ENCODE assay signal across 15 cellular contexts in the genomic region with DNA sequence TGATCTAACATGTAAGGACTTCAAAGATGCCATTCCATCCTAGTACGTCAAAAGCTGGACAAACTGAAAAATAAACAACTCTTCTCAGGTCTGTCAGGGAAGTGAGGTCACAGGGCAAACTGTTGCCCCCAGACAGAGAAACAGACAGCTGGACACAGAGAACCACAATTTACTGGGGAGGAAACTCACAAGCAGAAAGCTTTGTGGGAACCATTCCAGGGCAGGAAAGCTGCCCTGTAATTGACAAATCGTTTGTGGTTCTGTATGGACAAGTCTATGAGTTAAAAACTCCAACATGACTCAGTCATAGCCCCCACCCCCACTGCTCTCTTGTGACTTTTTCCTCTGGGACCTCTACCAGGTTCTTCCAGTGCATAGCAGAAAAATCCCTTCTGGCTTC. TPM values are rescaled to one million over a fixed set of nuclear protein-coding genes. Genes with fewer than 3 reads are reported as not detected.
DNase-seq lines count a peak whose midpoint lies in the region; ATAC-seq and TF ChIP-seq lines count a peak whose summit lies in the region.
"Had no signal": no experiment of that assay in that cellular context is flagged by ENCODE, and none has a peak within 500 bp of the region (broad histone marks: within the 10 kb centered on the region; RNA-seq: fewer than 3 reads in every experiment).

No MANE protein-coding gene starts in this region.

- peak overlapping the region; percentile 38 for H3K27ac ChIP-seq in vagina
- H3K27ac ChIP-seq in upper lobe of right lung, result no peak overlapping the region
- H3K27ac ChIP-seq: A549, parathyroid adenoma, thyroid gland had no signal

- H3K4me1 ChIP-seq in vagina, result no peaks in the 10 kb centered on the region
- H3K4me1 ChIP-seq in upper lobe of right lung, result no peaks in the 10 kb centered on the region
- H3K4me1 ChIP-seq: A549, parathyroid adenoma, thyroid gland had no signal

- ATAC-seq in left ventricle myocardium superior (no peak), upper lobe of right lung (no peak), GM19452 (IDR thresholded peaks at IDR 0.05; ENCODE audit: unreplicated experiment) (no peak)
- ATAC-seq: A549 had no signal

- no peaks in the 10 kb centered on the region for H3K9me3 ChIP-seq in vagina
- H3K9me3 ChIP-seq in upper lobe of right lung, result no peaks in the 10 kb centered on the region
- H3K9me3 ChIP-seq: thyroid gland had no signal

- H3K27me3 ChIP-seq in vagina (no peaks in the 10 kb centered on the region), upper lobe of right lung (peaks cover 7% of the 10 kb centered on the region)
- H3K27me3 ChIP-seq: thyroid gland had no signal

- DNase-seq in NOMO-1 treated with DMSO at 0.1 percent for 48 hours (lab: John Stamatoyannopoulos, UW; ENCODE audit: unreplicated experiment) (peak; percentile 7), NOMO-1 treated with dmso at 0.1 percent for 144 hours (lab: John Stamatoyannopoulos, UW; ENCODE audit: unreplicated experiment) (no peak), amniotic epithelial cell (ENCODE audit: low read depth) (peak; percentile 88), foreskin fibroblast (peak; percentile 41 to 61), vagina (ENCODE audit: extremely low spot score in 2 of 2) (no peak), left ventricle myocardium superior (no peak), upper lobe of right lung (no peak)
- DNase-seq: activated naive CD8-positive, alpha-beta T cell treated with anti-CD3 and anti-CD28 coated beads, Interleukin-2, amount 10 ng/mL, durations not matched to agents 7 days and 5 days; Kasumi-1; kidney glomerular epithelial cell; NCI-H510A treated with DMSO at 0.1 percent for 48 hours; thyroid gland had no signal

- H3K36me3 ChIP-seq in vagina, result no peaks in the 10 kb centered on the region
- H3K36me3 ChIP-seq in upper lobe of right lung, result no peaks in the 10 kb centered on the region
- H3K36me3 ChIP-seq: thyroid gland had no signal

- no peak for TF ChIP-seq POLR2A in vagina (IDR thresholded peaks at IDR 0.05)

- no peak for TF ChIP-seq CTCF in foreskin fibroblast (IDR thresholded peaks at IDR 0.05; ENCODE audit: low read depth, low read length)
- TF ChIP-seq CTCF in vagina (IDR thresholded peaks at IDR 0.05), result no peak
- no peak for TF ChIP-seq CTCF in upper lobe of right lung (IDR thresholded peaks at IDR 0.05)

- intact Hi-C loops in vagina (cut with DNase I) (no loop called here), left ventricle myocardium superior (cut with micrococcal nuclease) (no loop called here), upper lobe of right lung (cut with DNase I) (no loop called here)

- H3K4me3 ChIP-seq in foreskin fibroblast (ENCODE audit: low read depth in 1 of 2, low read length in 2 of 2) (no peak overlapping the region), vagina (no peak overlapping the region), upper lobe of right lung (no peak overlapping the region)
- H3K4me3 ChIP-seq: A549, thyroid gland had no signal

RNA-seq across cellular contexts. Expression of a gene that starts 28.4 kb away (rescaled TPM):
- total RNA-seq in vagina (12.8 TPM), left ventricle myocardium superior (41.6 TPM), upper lobe of right lung (19.5 TPM)

RNA-seq across cellular contexts. Expression of a gene that starts 28.8 kb away (rescaled TPM):
- total RNA-seq in vagina, result 21.6 TPM
- total RNA-seq in left ventricle myocardium superior, result 18.2 TPM
- 27.9 TPM for total RNA-seq in upper lobe of right lung

RNA-seq across cellular contexts. Expression of a gene that starts 33.2 kb away (rescaled TPM):
- total RNA-seq in vagina (110 TPM), left ventricle myocardium superior (47.8 TPM), upper lobe of right lung (126 TPM)

Comparison
In these comparisons a context has a peak if more than half of its experiments do, and no peak if none do; other contexts are left out.
1. DNase-seq: peak in NOMO-1 treated with DMSO at 0.1 percent for 48 hours (single experiment), amniotic epithelial cell (single experiment) and foreskin fibroblast (2 of 2); none in NOMO-1 treated with dmso at 0.1 percent for 144 hours (single experiment), vagina (0 of 2), left ventricle myocardium superior (single experiment) and upper lobe of right lung (single experiment).